1 cellular context compared by ENCODE assay signal in genomic region chr11:64249563-64250405, GRCh38.
TF ChIP-seq lines count a peak whose summit lies in the region.

No MANE protein-coding gene starts in this region.

TF ChIP-seq in GM23338, 12 proteins besides CTCF, POLR2A, EP300 and RAD21 (continued from another document):
- TF ChIP-seq ZNF462 (CRISPR knock-in tag; IDR thresholded peaks at IDR 0.05) (no peak), NANOG (IDR thresholded peaks at IDR 0.05; ENCODE audit: borderline replicate concordance) (no peak)
